ENCODE assay signal across 29 cellular contexts in genomic region chr7:77251519-77251819, GRCh38. TPM values are rescaled to one million over a fixed set of nuclear protein-coding genes. Genes with fewer than 3 reads are reported as not detected.
"Had no signal": no experiment of that assay in that cellular context is flagged by ENCODE, and none has a peak within 500 bp of the region (broad histone marks: within the 10 kb centered on the region; RNA-seq: fewer than 3 reads in every experiment).

No MANE protein-coding gene starts in this region.

- H3K27ac Mint-ChIP-seq: activated CD4-positive, alpha-beta memory T cell treated with anti-CD3 and anti-CD28 coated beads for 36 hours; activated CD4-positive, alpha-beta T cell treated with anti-CD3 and anti-CD28 coated beads, Interleukin-2, amount 10 ng/mL, durations not matched to agents 24 days and 14 days; activated T-cell treated with anti-CD3 and anti-CD28 coated beads, Interleukin-2, amount 50 U/mL, for 24 hours; neural progenitor cell; T-helper 1 cell treated with Interleukin-12 subunit alpha and Interleukin-12 subunit beta and Interleukin-4 antibody, amounts not matched to agents 30 μg/mL and 1 μg/mL, for 36 hours had no signal

- H3K9ac ChIP-seq: neural progenitor cell had no signal

- H2AFZ ChIP-seq: neural progenitor cell had no signal

- H3K4me3 Mint-ChIP-seq: activated CD4-positive, alpha-beta memory T cell treated with anti-CD3 and anti-CD28 coated beads for 36 hours; activated CD4-positive, alpha-beta T cell treated with anti-CD3 and anti-CD28 coated beads, Interleukin-2, amount 10 ng/mL, durations not matched to agents 24 days and 14 days; activated T-cell treated with anti-CD3 and anti-CD28 coated beads, Interleukin-2, amount 50 U/mL, for 24 hours; naive thymus-derived CD8-positive, alpha-beta T cell; neural progenitor cell; T-helper 1 cell treated with Interleukin-12 subunit alpha and Interleukin-12 subunit beta and Interleukin-4 antibody, amounts not matched to agents 30 μg/mL and 1 μg/mL, for 36 hours had no signal

- H3K27me3 ChIP-seq: cardiac muscle cell, esophagus muscularis mucosa, foreskin keratinocyte, heart right ventricle, left lung, neural progenitor cell, right lobe of liver, testis, uterus had no signal

- H3K9me3 ChIP-seq: esophagus muscularis mucosa, heart right ventricle, left lung, right lobe of liver, testis, uterus had no signal

- H3K4me2 ChIP-seq: neural progenitor cell had no signal

- H3K4me1 Mint-ChIP-seq: naive thymus-derived CD8-positive, alpha-beta T cell; neural progenitor cell had no signal

- H3K36me3 ChIP-seq: cardiac muscle cell, esophagus muscularis mucosa, left lung, neural progenitor cell, right lobe of liver, uterus had no signal

- H3K36me3 Mint-ChIP-seq: activated CD4-positive, alpha-beta memory T cell treated with anti-CD3 and anti-CD28 coated beads for 36 hours; neural progenitor cell had no signal

- ATAC-seq: foreskin keratinocyte; left lung; naive thymus-derived CD8-positive, alpha-beta T cell; stimulated activated naive CD8-positive, alpha-beta T cell treated with anti-CD3 and anti-CD28 coated beads, Interleukin-15, Interleukin-2, amounts not matched to agents 100 U/mL and 50 U/mL, for 24 hours had no signal

- H3K27me3 Mint-ChIP-seq: activated CD4-positive, alpha-beta memory T cell treated with anti-CD3 and anti-CD28 coated beads for 36 hours; activated T-cell treated with anti-CD3 and anti-CD28 coated beads, Interleukin-2, amount 50 U/mL, for 24 hours; naive thymus-derived CD8-positive, alpha-beta T cell had no signal

- H3K27ac ChIP-seq: cardiac muscle cell, foreskin keratinocyte, left lung, neural progenitor cell, right lobe of liver, skin epidermis, testis, uterus, VCaP had no signal

- H3K9me3 Mint-ChIP-seq: activated CD4-positive, alpha-beta memory T cell treated with anti-CD3 and anti-CD28 coated beads for 36 hours; activated CD4-positive, alpha-beta T cell treated with anti-CD3 and anti-CD28 coated beads, Interleukin-2, amount 10 ng/mL, durations not matched to agents 24 days and 14 days; activated T-cell treated with anti-CD3 and anti-CD28 coated beads, Interleukin-2, amount 50 U/mL, for 24 hours; naive thymus-derived CD8-positive, alpha-beta T cell; neural progenitor cell; T-helper 1 cell treated with Interleukin-12 subunit alpha and Interleukin-12 subunit beta and Interleukin-4 antibody, amounts not matched to agents 30 μg/mL and 1 μg/mL, for 36 hours had no signal

- H3K4me1 ChIP-seq: foreskin keratinocyte, neural progenitor cell, right lobe of liver, testis, uterus had no signal

- H3K4me3 ChIP-seq: cardiac muscle cell, esophagus muscularis mucosa, heart right ventricle, left lung, neural progenitor cell, right lobe of liver, skin epidermis, testis, uterus had no signal

- DNase-seq: activated CD4-positive, alpha-beta memory T cell treated with anti-CD3 and anti-CD28 coated beads for 36 hours; activated CD4-positive, alpha-beta T cell treated with anti-CD3 and anti-CD28 coated beads, Interleukin-2, amount 10 ng/mL, durations not matched to agents 24 days and 14 days; activated CD8-positive, alpha-beta memory T cell treated with anti-CD3 and anti-CD28 coated beads, Interleukin-2, amount 50 U/mL, for 48 hours; activated gamma-delta T cell; activated naive CD4-positive, alpha-beta T cell treated with anti-CD3 and anti-CD28 coated beads, Interleukin-2, amount 50 U/mL, for 16 hours; activated T-cell treated with anti-CD3 and anti-CD28 coated beads, Interleukin-2, amount 50 U/mL, for 24 hours; amniotic stem cell; effector CD4-positive, alpha-beta T cell; foreskin keratinocyte; heart right ventricle; kidney glomerular epithelial cell; left lung; midbrain; naive thymus-derived CD8-positive, alpha-beta T cell; occipital lobe; right lobe of liver; stimulated activated CD4-positive, alpha-beta T cell treated with anti-CD3 and anti-CD28 coated beads, Interleukin-12 subunit alpha, Interleukin-12 subunit beta, amount 100 ng/mL, for 4 hours; stimulated activated CD4-positive, alpha-beta T cell treated with anti-CD3 and anti-CD28 coated beads, Interleukin-4, amount 100 ng/mL, for 1 hour; stimulated activated naive CD8-positive, alpha-beta T cell treated with anti-CD3 and anti-CD28 coated beads, Interleukin-15, Interleukin-2, amounts not matched to agents 100 U/mL and 50 U/mL, for 24 hours; SW 1271; T-helper 9 cell; testis; uterus had no signal

RNA-seq across cellular contexts. Expression of gene FGL2, which starts 51.9 kb away (rescaled TPM):
- total RNA-seq: foreskin keratinocyte had no signal
- polyA plus RNA-seq: foreskin keratinocyte had no signal
